ENCODE assay signal across 22 cellular contexts in the genomic region with DNA sequence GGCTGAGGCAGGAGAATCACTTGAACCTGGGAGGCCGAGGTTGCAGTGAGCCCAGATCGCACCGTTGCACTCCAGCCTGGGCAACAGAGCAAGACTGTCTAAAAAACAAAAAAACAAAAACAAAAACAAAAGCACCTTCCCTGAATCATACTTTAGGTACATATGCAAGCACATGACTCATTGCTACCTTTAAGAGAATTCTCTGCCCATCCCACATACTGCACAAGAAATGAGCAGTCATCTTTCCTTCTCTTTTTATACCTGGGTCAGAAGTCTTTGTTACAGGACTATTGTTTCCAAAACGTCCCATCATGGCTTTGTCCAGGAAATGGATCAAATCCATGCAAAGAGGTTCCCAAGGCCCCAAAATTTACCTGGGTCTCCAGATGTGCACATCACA. TPM values are rescaled to one million over a fixed set of nuclear protein-coding genes. Genes with fewer than 3 reads are reported as not detected.
"Had no signal": no experiment of that assay in that cellular context is flagged by ENCODE, and none has a peak within 500 bp of the region (broad histone marks: within the 10 kb centered on the region; RNA-seq: fewer than 3 reads in every experiment).

No MANE protein-coding gene starts in this region.

- H3K27ac ChIP-seq: heart left ventricle, neutrophil, tibial artery, upper lobe of right lung, vagina had no signal

- H3K4me3 Mint-ChIP-seq: dendritic cell treated with granulocyte-macrophage colony-stimulating factor and Interleukin-4, amounts not matched to agents 40 ng/mL and 50 ng/mL, for 4 days; effector memory CD8-positive, alpha-beta T cell; naive thymus-derived CD8-positive, alpha-beta T cell; stimulated activated memory B cell treated with anti-CD40 and anti-IgM and Interleukin-4, amounts not matched to agents 10 μg/mL and 1 μg/mL and 100 μg/mL, for 72 hours; stimulated activated naive CD8-positive, alpha-beta T cell treated with anti-CD3 and anti-CD28 coated beads, Interleukin-15, Interleukin-2, amounts not matched to agents 100 ng/mL and 50 ng/mL, for 24 hours had no signal

- H3K36me3 ChIP-seq: heart left ventricle, neutrophil, tibial artery, upper lobe of right lung, vagina had no signal

- H3K27me3 Mint-ChIP-seq: dendritic cell treated with granulocyte-macrophage colony-stimulating factor and Interleukin-4, amounts not matched to agents 40 ng/mL and 50 ng/mL, for 4 days; stimulated activated memory B cell treated with anti-CD40 and anti-IgM and Interleukin-4, amounts not matched to agents 10 μg/mL and 1 μg/mL and 100 μg/mL, for 72 hours had no signal

- DNase-seq: effector memory CD8-positive, alpha-beta T cell; erythroblast; heart left ventricle; hippocampal formation; mucosa of descending colon; naive thymus-derived CD8-positive, alpha-beta T cell; posterior cingulate gyrus; right cardiac atrium; stimulated activated CD4-positive, alpha-beta T cell treated with anti-CD3 and anti-CD28 coated beads, Interleukin-4, amount 100 ng/mL, for 24 hours; tibial artery; upper lobe of right lung had no signal

- H3K4me1 Mint-ChIP-seq: naive thymus-derived CD8-positive, alpha-beta T cell; stimulated activated memory B cell treated with anti-CD40 and anti-IgM and Interleukin-4, amounts not matched to agents 10 μg/mL and 1 μg/mL and 100 μg/mL, for 72 hours had no signal

- H3K27ac Mint-ChIP-seq: dendritic cell treated with granulocyte-macrophage colony-stimulating factor and Interleukin-4, amounts not matched to agents 40 ng/mL and 50 ng/mL, for 4 days; effector memory CD8-positive, alpha-beta T cell; naive thymus-derived CD8-positive, alpha-beta T cell; stimulated activated memory B cell treated with anti-CD40 and anti-IgM and Interleukin-4, amounts not matched to agents 10 μg/mL and 1 μg/mL and 100 μg/mL, for 72 hours; stimulated activated naive CD8-positive, alpha-beta T cell treated with anti-CD3 and anti-CD28 coated beads, Interleukin-15, Interleukin-2, amounts not matched to agents 100 ng/mL and 50 ng/mL, for 24 hours had no signal

- H3K36me3 Mint-ChIP-seq: naive thymus-derived CD8-positive, alpha-beta T cell; stimulated activated memory B cell treated with anti-CD40 and anti-IgM and Interleukin-4, amounts not matched to agents 10 μg/mL and 1 μg/mL and 100 μg/mL, for 72 hours had no signal

- H3K9me3 ChIP-seq: heart left ventricle, mucosa of descending colon, neutrophil, tibial artery, upper lobe of right lung, vagina had no signal

- H3K4me1 ChIP-seq: heart left ventricle, upper lobe of right lung, vagina had no signal

- H3K27me3 ChIP-seq: heart left ventricle, neutrophil, tibial artery, upper lobe of right lung, vagina had no signal

- H3K9me3 Mint-ChIP-seq: dendritic cell treated with granulocyte-macrophage colony-stimulating factor and Interleukin-4, amounts not matched to agents 40 ng/mL and 50 ng/mL, for 4 days; effector memory CD8-positive, alpha-beta T cell; naive thymus-derived CD8-positive, alpha-beta T cell; stimulated activated memory B cell treated with anti-CD40 and anti-IgM and Interleukin-4, amounts not matched to agents 10 μg/mL and 1 μg/mL and 100 μg/mL, for 72 hours; stimulated activated naive CD8-positive, alpha-beta T cell treated with anti-CD3 and anti-CD28 coated beads, Interleukin-15, Interleukin-2, amounts not matched to agents 100 ng/mL and 50 ng/mL, for 24 hours had no signal

- H3K4me3 ChIP-seq: heart left ventricle, mucosa of descending colon, tibial artery, upper lobe of right lung, vagina had no signal

- ATAC-seq: effector memory CD8-positive, alpha-beta T cell; heart left ventricle; mucosa of descending colon; naive thymus-derived CD8-positive, alpha-beta T cell; right cardiac atrium; stimulated activated memory B cell treated with anti-CD40 and anti-IgM and Interleukin-4, amounts not matched to agents 10 μg/mL and 1 μg/mL and 100 μg/mL, for 72 hours; upper lobe of right lung had no signal

RNA-seq across cellular contexts. Expression of a gene that starts 21.5 kb away (rescaled TPM):
- total RNA-seq: frontal cortex; glomerular endothelial cell; kidney epithelial cell; naive thymus-derived CD8-positive, alpha-beta T cell; osteocyte; upper lobe of right lung had no signal

RNA-seq across cellular contexts. Expression of a gene that starts 43.1 kb away (rescaled TPM):
- total RNA-seq: frontal cortex; glomerular endothelial cell; heart left ventricle; kidney epithelial cell; liver; naive thymus-derived CD8-positive, alpha-beta T cell; osteocyte; right cardiac atrium; temporal lobe; upper lobe of right lung had no signal
